Comparison of ENCODE assay signal across 8 cellular contexts in the genomic region with DNA sequence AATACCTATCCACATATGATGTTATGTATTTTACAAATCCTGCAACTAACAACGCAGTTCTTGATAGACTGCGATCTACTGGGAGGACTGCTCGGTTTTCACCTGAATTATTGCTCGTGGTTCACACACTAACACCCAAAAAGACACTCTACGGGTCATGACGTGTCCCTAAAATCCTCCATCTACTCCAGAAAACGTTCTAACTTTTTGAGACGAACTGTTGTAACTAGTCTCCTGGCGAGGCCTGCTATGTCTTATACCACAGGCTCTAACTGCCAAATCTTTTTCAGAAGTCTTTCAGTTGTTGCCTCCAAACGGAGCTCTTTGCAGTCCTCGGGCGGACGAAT.
DNase-seq lines count a peak whose midpoint lies in the region; ATAC-seq and TF ChIP-seq lines count a peak whose summit lies in the region.

No MANE protein-coding gene starts in this region.

- peak overlapping the region; percentile 86 for H3K4me3 ChIP-seq in brain microvascular endothelial cell (ENCODE audit: low read depth, low read length)

- H3K4me3 Mint-ChIP-seq in stimulated activated naive CD8-positive, alpha-beta T cell treated with anti-CD3 and anti-CD28 coated beads, Interleukin-15, Interleukin-2, amounts not matched to agents 100 ng/mL and 50 ng/mL, for 24 hours = peak overlapping the region; percentile 87
- H3K4me3 Mint-ChIP-seq in mesothelial cell of epicardium = peak overlapping the region; percentile 75

- DNase-seq in stimulated activated naive CD8-positive, alpha-beta T cell treated with anti-CD3 and anti-CD28 coated beads, Interleukin-15, Interleukin-2, amounts not matched to agents 100 U/mL and 50 U/mL, for 24 hours = no peak
- DNase-seq in brain microvascular endothelial cell (no peak), mesothelial cell of epicardium (ENCODE audit: low spot score in 2 of 2, unreplicated experiment in 2 of 2) (no peak), DMS53 (lab: John Stamatoyannopoulos, UW) (no peak), activated gamma-delta T cell (lab: John Stamatoyannopoulos, UW) (no peak), left colon (no peak), NCI-H2171 (lab: John Stamatoyannopoulos, UW) (no peak)

- no peaks in the 10 kb centered on the region for H3K9me3 Mint-ChIP-seq in stimulated activated naive CD8-positive, alpha-beta T cell treated with anti-CD3 and anti-CD28 coated beads, Interleukin-15, Interleukin-2, amounts not matched to agents 100 ng/mL and 50 ng/mL, for 24 hours
- no peaks in the 10 kb centered on the region for H3K9me3 Mint-ChIP-seq in mesothelial cell of epicardium

- intact Hi-C loops in left colon (cut with DNase I, micrococcal nuclease) = loop anchor here in 1 of 2 donors (5.0 to 10.0 kb wide), 2 partner anchors 41 to 129 kb away; a partner anchor contains a TSS

- H3K27ac Mint-ChIP-seq in stimulated activated naive CD8-positive, alpha-beta T cell treated with anti-CD3 and anti-CD28 coated beads, Interleukin-15, Interleukin-2, amounts not matched to agents 100 ng/mL and 50 ng/mL, for 24 hours = peak overlapping the region; percentile 94
- peak overlapping the region; percentile 86 for H3K27ac Mint-ChIP-seq in mesothelial cell of epicardium

- H3K27me3 ChIP-seq in brain microvascular endothelial cell (replicated peaks) = no peaks in the 10 kb centered on the region

- H3K4me1 Mint-ChIP-seq in stimulated activated naive CD8-positive, alpha-beta T cell treated with anti-CD3 and anti-CD28 coated beads, Interleukin-15, Interleukin-2, amounts not matched to agents 100 ng/mL and 50 ng/mL, for 24 hours (ENCODE audit: low read depth) = peaks cover 47% of the 10 kb centered on the region
- H3K4me1 Mint-ChIP-seq in mesothelial cell of epicardium = peaks cover 32% of the 10 kb centered on the region

- TF ChIP-seq CTCF in brain microvascular endothelial cell (IDR thresholded peaks at IDR 0.05; ENCODE audit: low read depth, low read length, missing control alignments) (no peak), mesothelial cell of epicardium (IDR thresholded peaks at IDR 0.05; ENCODE audit: unreplicated experiment) (no peak)

- H3K27me3 Mint-ChIP-seq in stimulated activated naive CD8-positive, alpha-beta T cell treated with anti-CD3 and anti-CD28 coated beads, Interleukin-15, Interleukin-2, amounts not matched to agents 100 ng/mL and 50 ng/mL, for 24 hours = peaks cover 17% of the 10 kb centered on the region
- peaks cover 58% of the 10 kb centered on the region for H3K27me3 Mint-ChIP-seq in mesothelial cell of epicardium (ENCODE audit: low read depth)

- no peaks in the 10 kb centered on the region for H3K36me3 ChIP-seq in brain microvascular endothelial cell (replicated peaks)

- peak overlapping the region; percentile 97 for H3K27ac ChIP-seq in brain microvascular endothelial cell

- ATAC-seq in stimulated activated naive CD8-positive, alpha-beta T cell treated with anti-CD3 and anti-CD28 coated beads, Interleukin-15, Interleukin-2, amounts not matched to agents 100 U/mL and 50 U/mL, for 24 hours = no peak
- no peak for ATAC-seq in left colon

- peaks cover 20% of the 10 kb centered on the region for H3K36me3 Mint-ChIP-seq in stimulated activated naive CD8-positive, alpha-beta T cell treated with anti-CD3 and anti-CD28 coated beads, Interleukin-15, Interleukin-2, amounts not matched to agents 100 ng/mL and 50 ng/mL, for 24 hours (ENCODE audit: low read depth)
- H3K36me3 Mint-ChIP-seq in mesothelial cell of epicardium = no peaks in the 10 kb centered on the region

- in situ Hi-C loops in brain microvascular endothelial cell (cut with HindIII; ENCODE audit: low pct_ligation_motif_present, low sequenced_read_pairs) = no loop called here
